In genomic region chr2:96146881-96147592, GRCh38 we compare ENCODE assay signal across 9 cellular contexts. TPM values are rescaled to one million over a fixed set of nuclear protein-coding genes. Genes with fewer than 3 reads are reported as not detected.
A peak's percentile ranks its signal among the peaks of the same experiment; 100 is the strongest.
DNase-seq lines count a peak whose midpoint lies in the region; ATAC-seq lines count a peak whose summit lies in the region.
"Had no signal": no experiment of that assay in that cellular context is flagged by ENCODE, and none has a peak within 500 bp of the region (broad histone marks: within the 10 kb centered on the region; RNA-seq: fewer than 3 reads in every experiment).

No MANE protein-coding gene starts in this region.

- intact Hi-C loops in activated CD4-positive, alpha-beta T cell treated with anti-CD3 and anti-CD28 coated beads, Interleukin-2, amount 10 ng/mL, durations not matched to agents 24 days and 14 days (cut with micrococcal nuclease): loop anchor here (1.0 to 5.0 kb wide), 4 partner anchors 10 to 380 kb away; no protein-coding TSS in a partner anchor

- peaks cover 14 to 16% of the 10 kb centered on the region in 2 donors for H3K4me1 ChIP-seq in esophagus (ENCODE audit: control insufficient read depth in 2 of 2, insufficient read depth in 2 of 2, low read length in 1 of 2)

- peak overlapping the region; percentile 98 for H3K4me3 Mint-ChIP-seq in activated CD4-positive, alpha-beta T cell treated with anti-CD3 and anti-CD28 coated beads, Interleukin-2, amount 10 ng/mL, durations not matched to agents 24 days and 14 days

- peak overlapping the region; percentile 95 for H3K27ac Mint-ChIP-seq in activated CD4-positive, alpha-beta T cell treated with anti-CD3 and anti-CD28 coated beads, Interleukin-2, amount 10 ng/mL, durations not matched to agents 24 days and 14 days

- H3K27me3 ChIP-seq in esophagus (ENCODE audit: control insufficient read depth in 1 of 2, insufficient read depth in 2 of 2, low read length in 2 of 2): no peaks in the 10 kb centered on the region

- WGBS in esophagus, 2 donors: 79 to 86% methylated on average over 9 of the region's 9 CpGs

- no peaks in the 10 kb centered on the region for H3K9me3 ChIP-seq in esophagus (ENCODE audit: control insufficient read depth in 2 of 2, insufficient read depth in 1 of 2, low read depth in 1 of 2, low read length in 1 of 2)

- H3K36me3 ChIP-seq in esophagus (ENCODE audit: control insufficient read depth in 2 of 2, insufficient read depth in 2 of 2, low read length in 1 of 2): no peaks in the 10 kb centered on the region

- no peaks in the 10 kb centered on the region for H3K9me3 Mint-ChIP-seq in activated CD4-positive, alpha-beta T cell treated with anti-CD3 and anti-CD28 coated beads, Interleukin-2, amount 10 ng/mL, durations not matched to agents 24 days and 14 days

- peaks cover 27% of the 10 kb centered on the region for H3K36me3 Mint-ChIP-seq in activated CD4-positive, alpha-beta T cell treated with anti-CD3 and anti-CD28 coated beads, Interleukin-2, amount 10 ng/mL, durations not matched to agents 24 days and 14 days (ENCODE audit: low read depth)

- peak overlapping the region; percentile 45 to 46 for H3K27ac ChIP-seq in esophagus (ENCODE audit: low read depth in 2 of 2, low read length in 1 of 2)

- no peaks in the 10 kb centered on the region for H3K27me3 Mint-ChIP-seq in activated CD4-positive, alpha-beta T cell treated with anti-CD3 and anti-CD28 coated beads, Interleukin-2, amount 10 ng/mL, durations not matched to agents 24 days and 14 days

- peak; percentile 79 for DNase-seq in activated CD4-positive, alpha-beta T cell treated with anti-CD3 and anti-CD28 coated beads, Interleukin-2, amount 10 ng/mL, durations not matched to agents 24 days and 14 days
- no peak for DNase-seq in activated CD4-positive, alpha-beta T cell treated with anti-CD3 and anti-CD28 coated beads, Interleukin-2, amount 50 U/mL, for 1 hour
- DNase-seq in SK-N-DZ (ENCODE audit: low spot score) (peak; percentile 86), SKM-1 (lab: John Stamatoyannopoulos, UW; ENCODE audit: unreplicated experiment) (no peak)
- DNase-seq in stimulated activated naive CD8-positive, alpha-beta T cell treated with anti-CD3 and anti-CD28 coated beads, Interleukin-15, Interleukin-2, amounts not matched to agents 100 U/mL and 50 U/mL, for 24 hours: peak; percentile 29

- ATAC-seq in stimulated activated naive CD8-positive, alpha-beta T cell treated with anti-CD3 and anti-CD28 coated beads, Interleukin-15, Interleukin-2, amounts not matched to agents 100 U/mL and 50 U/mL, for 24 hours: no peak
- ATAC-seq in HG03095 (IDR thresholded peaks at IDR 0.05; ENCODE audit: unreplicated experiment): no peak
- ATAC-seq in HG02763 (IDR thresholded peaks at IDR 0.05; ENCODE audit: unreplicated experiment): no peak

- H3K4me3 ChIP-seq in esophagus (ENCODE audit: low read depth in 1 of 2, low read length in 2 of 2): no peak overlapping the region

- H3K4me1 Mint-ChIP-seq in activated CD4-positive, alpha-beta T cell treated with anti-CD3 and anti-CD28 coated beads, Interleukin-2, amount 10 ng/mL, durations not matched to agents 24 days and 14 days: peaks cover 56% of the 10 kb centered on the region

RNA-seq across cellular contexts. Expression of gene DUSP2, which starts 1.8 kb away (rescaled TPM):
- total RNA-seq in activated CD4-positive, alpha-beta T cell treated with anti-CD3 and anti-CD28 coated beads, Interleukin-2, amount 10 ng/mL, durations not matched to agents 24 days and 14 days: 436 and 445 TPM in 2 replicates
- polyA plus RNA-seq in SK-N-DZ (2014; cell fraction: cytosol; rRNA removed): 4.1 and 8.1 TPM in 2 replicates
- 40.0 and 55.5 TPM in 2 replicates for polyA plus RNA-seq in SK-N-DZ (2014; cell fraction: nucleus; rRNA removed)
- 1 to 10 TPM; 2.8 to 3.2 TPM for polyA plus RNA-seq in esophagus

RNA-seq across cellular contexts. Expression of gene ASTL, which starts 8.7 kb away (rescaled TPM):
- 2.4 and 3.4 TPM in 2 replicates for total RNA-seq in activated CD4-positive, alpha-beta T cell treated with anti-CD3 and anti-CD28 coated beads, Interleukin-2, amount 10 ng/mL, durations not matched to agents 24 days and 14 days
- polyA plus RNA-seq in SK-N-DZ (2014; cell fraction: cytosol; rRNA removed): not detected in 2 replicates
- not detected in 2 replicates for polyA plus RNA-seq in SK-N-DZ (2014; cell fraction: nucleus; rRNA removed)
- under 1 TPM; 0.26 to 0.32 TPM for polyA plus RNA-seq in esophagus
- polyA plus RNA-seq: AG04450 had no signal

RNA-seq across cellular contexts. Expression of gene ADRA2B, which starts 30.7 kb away (rescaled TPM):
- 0.21 TPM in 2 replicates for total RNA-seq in activated CD4-positive, alpha-beta T cell treated with anti-CD3 and anti-CD28 coated beads, Interleukin-2, amount 10 ng/mL, durations not matched to agents 24 days and 14 days
- polyA plus RNA-seq in SK-N-DZ (2014; cell fraction: cytosol; rRNA removed): not detected in 2 replicates
- polyA plus RNA-seq in SK-N-DZ (2014; cell fraction: nucleus; rRNA removed): 0.27 and 0.30 TPM in 2 replicates
- under 1 TPM; 0.27 to 0.98 TPM for polyA plus RNA-seq in esophagus
- polyA plus RNA-seq: AG04450 had no signal

Comparison
In these comparisons a context has a peak if more than half of its experiments do, and no peak if none do; other contexts are left out.
1. DNase-seq: peak in activated CD4-positive, alpha-beta T cell treated with anti-CD3 and anti-CD28 coated beads, Interleukin-2, amount 10 ng/mL, durations not matched to agents 24 days and 14 days (single experiment), SK-N-DZ (single experiment) and stimulated activated naive CD8-positive, alpha-beta T cell treated with anti-CD3 and anti-CD28 coated beads, Interleukin-15, Interleukin-2, amounts not matched to agents 100 U/mL and 50 U/mL, for 24 hours (single experiment); none in activated CD4-positive, alpha-beta T cell treated with anti-CD3 and anti-CD28 coated beads, Interleukin-2, amount 50 U/mL, for 1 hour (single experiment) and SKM-1 (single experiment).